2 cellular contexts compared by ENCODE assay signal in the genomic region with DNA sequence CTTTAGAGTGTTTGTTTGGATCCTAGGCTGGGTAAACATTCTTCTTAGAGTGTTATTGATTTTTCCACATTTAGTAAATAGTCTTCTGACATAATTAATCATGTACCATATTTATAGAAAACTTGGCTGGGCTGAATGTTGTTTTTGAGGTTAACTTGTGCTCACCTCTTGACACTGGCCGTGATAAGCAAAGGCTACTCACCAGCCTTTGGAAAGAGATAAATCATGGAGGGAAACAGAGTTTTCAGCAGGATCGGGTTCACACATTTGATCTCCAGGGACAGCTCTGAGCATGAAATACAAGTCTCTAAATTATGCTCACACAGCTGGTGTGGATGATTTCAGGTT.
TF ChIP-seq lines count a peak whose summit lies in the region.

No MANE protein-coding gene starts in this region.

TF ChIP-seq in K562, 482 proteins besides CTCF, POLR2A, EP300 and RAD21 (continues in another document):
- TF ChIP-seq COPS2 (conservative IDR thresholded peaks at IDR 0.05) (no peak), SP2 (IDR thresholded peaks at IDR 0.05; ENCODE audit: extremely low read depth, low read depth, low read length, poor library complexity, severe bottlenecking) (no peak), RNF2 (IDR thresholded peaks at IDR 0.05) (0 out of 2 replicates have a peak, but pooled peaks have one; percentile 42), CREB1 (IDR thresholded peaks at IDR 0.05) (peak; percentile 17; the same call in 1 of the 2 replicates), CREB1 (CRISPR knock-in tag; IDR thresholded peaks at IDR 0.05) (no peak), JUND (IDR thresholded peaks at IDR 0.05; ENCODE audit: borderline replicate concordance, low read depth, low read length) (peak; percentile 55; the same call in 1 of the 2 replicates), JUND (tag; IDR thresholded peaks at IDR 0.05; ENCODE audit: borderline replicate concordance, low read depth, low read length) (peak; percentile 47; the same call in 2 of the 3 replicates), NELFE (IDR thresholded peaks at IDR 0.05; ENCODE audit: insufficient read depth, insufficient read length) (no peak), MEIS2 (IDR thresholded peaks at IDR 0.05; ENCODE audit: partially characterized antibody) (peak; percentile 87), SMARCA4 (IDR thresholded peaks at IDR 0.05) (peak; percentile 61; the same call in 1 of the 2 replicates), HIVEP1 (CRISPR knock-in tag; IDR thresholded peaks at IDR 0.05) (no peak), TBL1XR1 (IDR thresholded peaks at IDR 0.05; ENCODE audit: low read length in 2 of 2) (peak in 1 of 2 experiments; percentile 62; a peak in 2 of 4 replicates), TRIM24 (IDR thresholded peaks at IDR 0.05) (peak in 1 of 2 experiments; percentile 23; a peak in 1 of 4 replicates), FOSL1 (tag; conservative IDR thresholded peaks at IDR 0.05) (peak; percentile 47), DPF2 (IDR thresholded peaks at IDR 0.05) (peak; percentile 72), LEF1 (IDR thresholded peaks at IDR 0.05) (0 out of 2 replicates have a peak, but pooled peaks have one; percentile 43)
- TF ChIP-seq, protein P1, sequence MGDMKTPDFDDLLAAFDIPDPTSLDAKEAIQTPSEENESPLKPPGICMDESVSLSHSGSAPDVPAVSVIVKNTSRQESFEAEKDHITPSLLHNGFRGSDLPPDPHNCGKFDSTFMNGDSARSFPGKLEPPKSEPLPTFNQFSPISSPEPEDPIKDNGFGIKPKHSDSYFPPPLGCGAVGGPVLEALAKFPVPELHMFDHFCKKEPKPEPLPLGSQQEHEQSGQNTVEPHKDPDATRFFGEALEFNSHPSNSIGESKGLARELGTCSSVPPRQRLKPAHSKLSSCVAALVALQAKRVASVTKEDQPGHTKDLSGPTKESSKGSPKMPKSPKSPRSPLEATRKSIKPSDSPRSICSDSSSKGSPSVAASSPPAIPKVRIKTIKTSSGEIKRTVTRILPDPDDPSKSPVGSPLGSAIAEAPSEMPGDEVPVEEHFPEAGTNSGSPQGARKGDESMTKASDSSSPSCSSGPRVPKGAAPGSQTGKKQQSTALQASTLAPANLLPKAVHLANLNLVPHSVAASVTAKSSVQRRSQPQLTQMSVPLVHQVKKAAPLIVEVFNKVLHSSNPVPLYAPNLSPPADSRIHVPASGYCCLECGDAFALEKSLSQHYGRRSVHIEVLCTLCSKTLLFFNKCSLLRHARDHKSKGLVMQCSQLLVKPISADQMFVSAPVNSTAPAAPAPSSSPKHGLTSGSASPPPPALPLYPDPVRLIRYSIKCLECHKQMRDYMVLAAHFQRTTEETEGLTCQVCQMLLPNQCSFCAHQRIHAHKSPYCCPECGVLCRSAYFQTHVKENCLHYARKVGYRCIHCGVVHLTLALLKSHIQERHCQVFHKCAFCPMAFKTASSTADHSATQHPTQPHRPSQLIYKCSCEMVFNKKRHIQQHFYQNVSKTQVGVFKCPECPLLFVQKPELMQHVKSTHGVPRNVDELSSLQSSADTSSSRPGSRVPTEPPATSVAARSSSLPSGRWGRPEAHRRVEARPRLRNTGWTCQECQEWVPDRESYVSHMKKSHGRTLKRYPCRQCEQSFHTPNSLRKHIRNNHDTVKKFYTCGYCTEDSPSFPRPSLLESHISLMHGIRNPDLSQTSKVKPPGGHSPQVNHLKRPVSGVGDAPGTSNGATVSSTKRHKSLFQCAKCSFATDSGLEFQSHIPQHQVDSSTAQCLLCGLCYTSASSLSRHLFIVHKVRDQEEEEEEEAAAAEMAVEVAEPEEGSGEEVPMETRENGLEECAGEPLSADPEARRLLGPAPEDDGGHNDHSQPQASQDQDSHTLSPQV (IDR thresholded peaks at IDR 0.05) = peak; percentile 75; the same call in 1 of the 2 replicates
- TF ChIP-seq, protein P2, sequence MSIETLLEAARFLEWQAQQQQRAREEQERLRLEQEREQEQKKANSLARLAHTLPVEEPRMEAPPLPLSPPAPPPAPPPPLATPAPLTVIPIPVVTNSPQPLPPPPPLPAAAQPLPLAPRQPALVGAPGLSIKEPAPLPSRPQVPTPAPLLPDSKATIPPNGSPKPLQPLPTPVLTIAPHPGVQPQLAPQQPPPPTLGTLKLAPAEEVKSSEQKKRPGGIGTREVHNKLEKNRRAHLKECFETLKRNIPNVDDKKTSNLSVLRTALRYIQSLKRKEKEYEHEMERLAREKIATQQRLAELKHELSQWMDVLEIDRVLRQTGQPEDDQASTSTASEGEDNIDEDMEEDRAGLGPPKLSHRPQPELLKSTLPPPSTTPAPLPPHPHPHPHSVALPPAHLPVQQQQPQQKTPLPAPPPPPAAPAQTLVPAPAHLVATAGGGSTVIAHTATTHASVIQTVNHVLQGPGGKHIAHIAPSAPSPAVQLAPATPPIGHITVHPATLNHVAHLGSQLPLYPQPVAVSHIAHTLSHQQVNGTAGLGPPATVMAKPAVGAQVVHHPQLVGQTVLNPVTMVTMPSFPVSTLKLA (conservative IDR thresholded peaks at IDR 0.05) = peak in 1 of 2 experiments; percentile 52; a peak in 2 of 4 replicates
- TF ChIP-seq, protein P3, sequence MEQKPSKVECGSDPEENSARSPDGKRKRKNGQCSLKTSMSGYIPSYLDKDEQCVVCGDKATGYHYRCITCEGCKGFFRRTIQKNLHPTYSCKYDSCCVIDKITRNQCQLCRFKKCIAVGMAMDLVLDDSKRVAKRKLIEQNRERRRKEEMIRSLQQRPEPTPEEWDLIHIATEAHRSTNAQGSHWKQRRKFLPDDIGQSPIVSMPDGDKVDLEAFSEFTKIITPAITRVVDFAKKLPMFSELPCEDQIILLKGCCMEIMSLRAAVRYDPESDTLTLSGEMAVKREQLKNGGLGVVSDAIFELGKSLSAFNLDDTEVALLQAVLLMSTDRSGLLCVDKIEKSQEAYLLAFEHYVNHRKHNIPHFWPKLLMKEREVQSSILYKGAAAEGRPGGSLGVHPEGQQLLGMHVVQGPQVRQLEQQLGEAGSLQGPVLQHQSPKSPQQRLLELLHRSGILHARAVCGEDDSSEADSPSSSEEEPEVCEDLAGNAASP (IDR thresholded peaks at IDR 0.05) = no peak
- TF ChIP-seq, protein P4, sequence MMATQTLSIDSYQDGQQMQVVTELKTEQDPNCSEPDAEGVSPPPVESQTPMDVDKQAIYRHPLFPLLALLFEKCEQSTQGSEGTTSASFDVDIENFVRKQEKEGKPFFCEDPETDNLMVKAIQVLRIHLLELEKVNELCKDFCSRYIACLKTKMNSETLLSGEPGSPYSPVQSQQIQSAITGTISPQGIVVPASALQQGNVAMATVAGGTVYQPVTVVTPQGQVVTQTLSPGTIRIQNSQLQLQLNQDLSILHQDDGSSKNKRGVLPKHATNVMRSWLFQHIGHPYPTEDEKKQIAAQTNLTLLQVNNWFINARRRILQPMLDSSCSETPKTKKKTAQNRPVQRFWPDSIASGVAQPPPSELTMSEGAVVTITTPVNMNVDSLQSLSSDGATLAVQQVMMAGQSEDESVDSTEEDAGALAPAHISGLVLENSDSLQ (IDR thresholded peaks at IDR 0.05) = peak; percentile 57

TF ChIP-seq in HepG2, 621 proteins besides CTCF, POLR2A, EP300 and RAD21 (continues in another document):
- TF ChIP-seq KLF9 (CRISPR knock-in tag; IDR thresholded peaks at IDR 0.05; ENCODE audit: low read depth) (no peak), ZNF772 (CRISPR knock-in tag; IDR thresholded peaks at IDR 0.05) (no peak), SALL2 (CRISPR knock-in tag; IDR thresholded peaks at IDR 0.05) (no peak), NFE2L2 (IDR thresholded peaks at IDR 0.05; ENCODE audit: low read length) (no peak), ZNF230 (CRISPR knock-in tag; IDR thresholded peaks at IDR 0.05) (no peak)
- TF ChIP-seq, protein P5, sequence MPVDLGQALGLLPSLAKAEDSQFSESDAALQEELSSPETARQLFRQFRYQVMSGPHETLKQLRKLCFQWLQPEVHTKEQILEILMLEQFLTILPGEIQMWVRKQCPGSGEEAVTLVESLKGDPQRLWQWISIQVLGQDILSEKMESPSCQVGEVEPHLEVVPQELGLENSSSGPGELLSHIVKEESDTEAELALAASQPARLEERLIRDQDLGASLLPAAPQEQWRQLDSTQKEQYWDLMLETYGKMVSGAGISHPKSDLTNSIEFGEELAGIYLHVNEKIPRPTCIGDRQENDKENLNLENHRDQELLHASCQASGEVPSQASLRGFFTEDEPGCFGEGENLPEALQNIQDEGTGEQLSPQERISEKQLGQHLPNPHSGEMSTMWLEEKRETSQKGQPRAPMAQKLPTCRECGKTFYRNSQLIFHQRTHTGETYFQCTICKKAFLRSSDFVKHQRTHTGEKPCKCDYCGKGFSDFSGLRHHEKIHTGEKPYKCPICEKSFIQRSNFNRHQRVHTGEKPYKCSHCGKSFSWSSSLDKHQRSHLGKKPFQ (CRISPR knock-in tag; IDR thresholded peaks at IDR 0.05; ENCODE audit: insufficient replicate concordance) = no peak
- TF ChIP-seq, protein P6, sequence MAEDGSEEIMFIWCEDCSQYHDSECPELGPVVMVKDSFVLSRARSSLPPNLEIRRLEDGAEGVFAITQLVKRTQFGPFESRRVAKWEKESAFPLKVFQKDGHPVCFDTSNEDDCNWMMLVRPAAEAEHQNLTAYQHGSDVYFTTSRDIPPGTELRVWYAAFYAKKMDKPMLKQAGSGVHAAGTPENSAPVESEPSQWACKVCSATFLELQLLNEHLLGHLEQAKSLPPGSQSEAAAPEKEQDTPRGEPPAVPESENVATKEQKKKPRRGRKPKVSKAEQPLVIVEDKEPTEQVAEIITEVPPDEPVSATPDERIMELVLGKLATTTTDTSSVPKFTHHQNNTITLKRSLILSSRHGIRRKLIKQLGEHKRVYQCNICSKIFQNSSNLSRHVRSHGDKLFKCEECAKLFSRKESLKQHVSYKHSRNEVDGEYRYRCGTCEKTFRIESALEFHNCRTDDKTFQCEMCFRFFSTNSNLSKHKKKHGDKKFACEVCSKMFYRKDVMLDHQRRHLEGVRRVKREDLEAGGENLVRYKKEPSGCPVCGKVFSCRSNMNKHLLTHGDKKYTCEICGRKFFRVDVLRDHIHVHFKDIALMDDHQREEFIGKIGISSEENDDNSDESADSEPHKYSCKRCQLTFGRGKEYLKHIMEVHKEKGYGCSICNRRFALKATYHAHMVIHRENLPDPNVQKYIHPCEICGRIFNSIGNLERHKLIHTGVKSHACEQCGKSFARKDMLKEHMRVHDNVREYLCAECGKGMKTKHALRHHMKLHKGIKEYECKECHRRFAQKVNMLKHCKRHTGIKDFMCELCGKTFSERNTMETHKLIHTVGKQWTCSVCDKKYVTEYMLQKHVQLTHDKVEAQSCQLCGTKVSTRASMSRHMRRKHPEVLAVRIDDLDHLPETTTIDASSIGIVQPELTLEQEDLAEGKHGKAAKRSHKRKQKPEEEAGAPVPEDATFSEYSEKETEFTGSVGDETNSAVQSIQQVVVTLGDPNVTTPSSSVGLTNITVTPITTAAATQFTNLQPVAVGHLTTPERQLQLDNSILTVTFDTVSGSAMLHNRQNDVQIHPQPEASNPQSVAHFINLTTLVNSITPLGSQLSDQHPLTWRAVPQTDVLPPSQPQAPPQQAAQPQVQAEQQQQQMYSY (CRISPR knock-in tag; IDR thresholded peaks at IDR 0.05) = peak; percentile 80; the same call in 1 of the 2 replicates
- TF ChIP-seq, protein P7, sequence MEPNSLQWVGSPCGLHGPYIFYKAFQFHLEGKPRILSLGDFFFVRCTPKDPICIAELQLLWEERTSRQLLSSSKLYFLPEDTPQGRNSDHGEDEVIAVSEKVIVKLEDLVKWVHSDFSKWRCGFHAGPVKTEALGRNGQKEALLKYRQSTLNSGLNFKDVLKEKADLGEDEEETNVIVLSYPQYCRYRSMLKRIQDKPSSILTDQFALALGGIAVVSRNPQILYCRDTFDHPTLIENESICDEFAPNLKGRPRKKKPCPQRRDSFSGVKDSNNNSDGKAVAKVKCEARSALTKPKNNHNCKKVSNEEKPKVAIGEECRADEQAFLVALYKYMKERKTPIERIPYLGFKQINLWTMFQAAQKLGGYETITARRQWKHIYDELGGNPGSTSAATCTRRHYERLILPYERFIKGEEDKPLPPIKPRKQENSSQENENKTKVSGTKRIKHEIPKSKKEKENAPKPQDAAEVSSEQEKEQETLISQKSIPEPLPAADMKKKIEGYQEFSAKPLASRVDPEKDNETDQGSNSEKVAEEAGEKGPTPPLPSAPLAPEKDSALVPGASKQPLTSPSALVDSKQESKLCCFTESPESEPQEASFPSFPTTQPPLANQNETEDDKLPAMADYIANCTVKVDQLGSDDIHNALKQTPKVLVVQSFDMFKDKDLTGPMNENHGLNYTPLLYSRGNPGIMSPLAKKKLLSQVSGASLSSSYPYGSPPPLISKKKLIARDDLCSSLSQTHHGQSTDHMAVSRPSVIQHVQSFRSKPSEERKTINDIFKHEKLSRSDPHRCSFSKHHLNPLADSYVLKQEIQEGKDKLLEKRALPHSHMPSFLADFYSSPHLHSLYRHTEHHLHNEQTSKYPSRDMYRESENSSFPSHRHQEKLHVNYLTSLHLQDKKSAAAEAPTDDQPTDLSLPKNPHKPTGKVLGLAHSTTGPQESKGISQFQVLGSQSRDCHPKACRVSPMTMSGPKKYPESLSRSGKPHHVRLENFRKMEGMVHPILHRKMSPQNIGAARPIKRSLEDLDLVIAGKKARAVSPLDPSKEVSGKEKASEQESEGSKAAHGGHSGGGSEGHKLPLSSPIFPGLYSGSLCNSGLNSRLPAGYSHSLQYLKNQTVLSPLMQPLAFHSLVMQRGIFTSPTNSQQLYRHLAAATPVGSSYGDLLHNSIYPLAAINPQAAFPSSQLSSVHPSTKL (CRISPR knock-in tag; IDR thresholded peaks at IDR 0.05) = no peak
- TF ChIP-seq, protein P8, sequence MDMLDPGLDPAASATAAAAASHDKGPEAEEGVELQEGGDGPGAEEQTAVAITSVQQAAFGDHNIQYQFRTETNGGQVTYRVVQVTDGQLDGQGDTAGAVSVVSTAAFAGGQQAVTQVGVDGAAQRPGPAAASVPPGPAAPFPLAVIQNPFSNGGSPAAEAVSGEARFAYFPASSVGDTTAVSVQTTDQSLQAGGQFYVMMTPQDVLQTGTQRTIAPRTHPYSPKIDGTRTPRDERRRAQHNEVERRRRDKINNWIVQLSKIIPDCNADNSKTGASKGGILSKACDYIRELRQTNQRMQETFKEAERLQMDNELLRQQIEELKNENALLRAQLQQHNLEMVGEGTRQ (IDR thresholded peaks at IDR 0.05; ENCODE audit: low read depth, low read length) = no peak
- TF ChIP-seq, protein P8 (CRISPR knock-in tag; IDR thresholded peaks at IDR 0.05; ENCODE audit: borderline replicate concordance) = no peak
- TF ChIP-seq, protein P9, sequence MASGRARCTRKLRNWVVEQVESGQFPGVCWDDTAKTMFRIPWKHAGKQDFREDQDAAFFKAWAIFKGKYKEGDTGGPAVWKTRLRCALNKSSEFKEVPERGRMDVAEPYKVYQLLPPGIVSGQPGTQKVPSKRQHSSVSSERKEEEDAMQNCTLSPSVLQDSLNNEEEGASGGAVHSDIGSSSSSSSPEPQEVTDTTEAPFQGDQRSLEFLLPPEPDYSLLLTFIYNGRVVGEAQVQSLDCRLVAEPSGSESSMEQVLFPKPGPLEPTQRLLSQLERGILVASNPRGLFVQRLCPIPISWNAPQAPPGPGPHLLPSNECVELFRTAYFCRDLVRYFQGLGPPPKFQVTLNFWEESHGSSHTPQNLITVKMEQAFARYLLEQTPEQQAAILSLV (CRISPR knock-in tag; IDR thresholded peaks at IDR 0.05; ENCODE audit: borderline replicate concordance) = no peak
- TF ChIP-seq, protein P10, sequence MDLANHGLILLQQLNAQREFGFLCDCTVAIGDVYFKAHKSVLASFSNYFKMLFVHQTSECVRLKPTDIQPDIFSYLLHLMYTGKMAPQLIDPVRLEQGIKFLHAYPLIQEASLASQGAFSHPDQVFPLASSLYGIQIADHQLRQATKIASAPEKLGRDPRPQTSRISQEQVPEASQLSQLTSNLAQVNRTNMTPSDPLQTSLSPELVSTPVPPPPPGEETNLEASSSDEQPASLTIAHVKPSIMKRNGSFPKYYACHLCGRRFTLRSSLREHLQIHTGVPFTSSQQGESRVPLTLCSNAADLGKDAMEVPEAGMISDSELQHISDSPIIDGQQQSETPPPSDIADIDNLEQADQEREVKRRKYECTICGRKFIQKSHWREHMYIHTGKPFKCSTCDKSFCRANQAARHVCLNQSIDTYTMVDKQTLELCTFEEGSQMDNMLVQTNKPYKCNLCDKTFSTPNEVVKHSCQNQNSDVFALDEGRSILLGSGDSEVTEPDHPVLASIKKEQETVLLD (CRISPR knock-in tag; IDR thresholded peaks at IDR 0.05; ENCODE audit: low read depth) = no peak
